Comparison of ENCODE assay signal across 19 cellular contexts in the genomic region with DNA sequence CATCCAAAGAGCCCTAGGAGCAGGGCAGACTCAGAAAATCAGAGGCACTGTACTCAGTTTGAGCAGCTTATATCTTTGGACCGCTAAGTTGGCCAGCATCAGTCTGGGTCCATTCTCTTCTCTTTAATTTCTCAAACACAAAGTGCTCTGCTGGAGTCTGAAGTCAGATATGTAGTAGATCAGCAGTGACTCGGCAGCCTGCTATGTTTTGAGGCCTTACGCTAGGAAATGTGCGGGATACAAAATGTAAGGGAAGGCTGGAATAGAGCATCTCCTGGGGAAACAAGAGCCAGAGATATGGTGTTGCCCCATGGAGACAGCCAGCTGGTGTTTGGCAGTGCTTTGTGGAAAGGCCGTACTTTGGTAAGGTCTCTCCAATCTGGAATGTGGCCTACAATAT.
A peak's percentile ranks its signal among the peaks of the same experiment; 100 is the strongest.
DNase-seq lines count a peak whose midpoint lies in the region; ATAC-seq and TF ChIP-seq lines count a peak whose summit lies in the region.
"Had no signal": no experiment of that assay in that cellular context is flagged by ENCODE, and none has a peak within 500 bp of the region (broad histone marks: within the 10 kb centered on the region; RNA-seq: fewer than 3 reads in every experiment).

No MANE protein-coding gene starts in this region.

- no peak overlapping the region for H3K4me3 ChIP-seq in brain microvascular endothelial cell (ENCODE audit: low read depth, low read length)
- no peak overlapping the region for H3K4me3 ChIP-seq in foreskin fibroblast (ENCODE audit: low read depth in 1 of 2, low read length in 2 of 2)
- H3K4me3 ChIP-seq: PC-9, SJSA1 had no signal

- DNase-seq in AG08395 (ENCODE audit: low spot score) (peak; percentile 3), LHCN-M2 (ENCODE audit: low read depth) (peak; percentile 13), brain microvascular endothelial cell (peak; percentile 50), foreskin fibroblast (peak; percentile 23 to 56), HK-2 (ENCODE audit: unreplicated experiment) (no peak)
- DNase-seq in stimulated activated CD4-positive, alpha-beta T cell treated with anti-CD3 and anti-CD28 coated beads, Interleukin-15, amount 100 ng/mL, for 24 hours = no peak
- DNase-seq: C1 segment of cervical spinal cord, DND-41, GOT3, Kasumi-1, NCI-H1417, NCI-H187 treated with DMSO at 0.1 percent for 48 hours, NCI-H2171, NCI-H446 treated with DMSO at 0.1 percent for 48 hours, NCI-H748 treated with DMSO at 0.1 percent for 48 hours, PC-9 had no signal

- no peaks in the 10 kb centered on the region for H3K27me3 ChIP-seq in brain microvascular endothelial cell (replicated peaks)
- H3K27me3 ChIP-seq: SJSA1 had no signal

- in situ Hi-C loops in brain microvascular endothelial cell (cut with HindIII; ENCODE audit: low pct_ligation_motif_present, low sequenced_read_pairs) = no loop called here

- ATAC-seq in HG03097 (IDR thresholded peaks at IDR 0.05; ENCODE audit: low FRiP score, unreplicated experiment) = no peak
- no peak for ATAC-seq in HG03139 (IDR thresholded peaks at IDR 0.05; ENCODE audit: unreplicated experiment)

- H3K36me3 ChIP-seq in brain microvascular endothelial cell (replicated peaks) = no peaks in the 10 kb centered on the region
- H3K36me3 ChIP-seq: SJSA1 had no signal

- H3K27ac ChIP-seq in brain microvascular endothelial cell = no peak overlapping the region
- H3K27ac ChIP-seq: PC-9, SJSA1 had no signal

- TF ChIP-seq CTCF in brain microvascular endothelial cell (IDR thresholded peaks at IDR 0.05; ENCODE audit: low read depth, low read length, missing control alignments) (no peak), foreskin fibroblast (IDR thresholded peaks at IDR 0.05; ENCODE audit: low read depth, low read length) (no peak)

Comparison
In these comparisons a context has a peak if more than half of its experiments do, and no peak if none do; other contexts are left out.
1. DNase-seq: peak in AG08395 (single experiment), LHCN-M2 (single experiment), brain microvascular endothelial cell (single experiment) and foreskin fibroblast (2 of 2); none in HK-2 (single experiment) and stimulated activated CD4-positive, alpha-beta T cell treated with anti-CD3 and anti-CD28 coated beads, Interleukin-15, amount 100 ng/mL, for 24 hours (single experiment).